ENCODE assay signal across 17 cellular contexts in the genomic region with DNA sequence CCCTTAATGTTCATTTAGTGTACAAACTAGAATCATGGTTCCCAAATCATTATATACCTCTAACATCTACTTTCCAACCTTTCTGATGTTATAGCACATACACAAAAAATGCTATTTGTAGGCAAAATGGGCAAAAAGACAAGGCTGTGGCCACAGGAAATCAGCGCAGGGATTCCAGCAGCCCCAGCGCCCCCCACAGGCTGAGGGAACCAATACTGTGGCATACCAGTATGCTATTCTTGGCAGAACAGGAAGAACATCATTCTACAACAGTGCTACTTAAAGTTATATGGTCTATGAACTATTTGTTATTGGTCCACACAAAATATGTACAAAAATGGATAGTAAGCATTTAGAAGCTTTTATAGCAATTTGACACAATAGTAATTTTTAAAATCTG. TPM values are rescaled to one million over a fixed set of nuclear protein-coding genes. Genes with fewer than 3 reads are reported as not detected.
A peak's percentile ranks its signal among the peaks of the same experiment; 100 is the strongest.
DNase-seq lines count a peak whose midpoint lies in the region; ATAC-seq, FAIRE-seq and TF ChIP-seq lines count a peak whose summit lies in the region.
"Had no signal": no experiment of that assay in that cellular context is flagged by ENCODE, and none has a peak within 500 bp of the region (broad histone marks: within the 10 kb centered on the region; RNA-seq: fewer than 3 reads in every experiment).

No MANE protein-coding gene starts in this region.

- WGBS in K562 (ENCODE audit: insufficient coverage, low coverage, missing lambda C conversion rate) = 8% methylated on average over 2 of the region's 2 CpGs

- no peak overlapping the region for H3K27ac ChIP-seq in K562 (ENCODE audit: extremely low read depth, low read depth, low read length)
- H3K27ac ChIP-seq: colonic mucosa, prostate gland had no signal

- CTCF ChIA-PET in K562 (lab: Yijun Ruan, JAX; ENCODE audit: low intra/inter-chr PET ratio) = interaction anchor here (0.5 kb wide), 1 partner anchor 49 kb away, joined by 3 read pairs; no protein-coding TSS in a partner anchor

- FAIRE-seq in K562 (lab: Jason Lieb, UNC) = no peak
- FAIRE-seq: GM12891, HTR-8/SVneo had no signal

- no peak for TF ChIP-seq POLR2A in NB4 (IDR thresholded peaks at IDR 0.05; ENCODE audit: extremely low read depth, insufficient read length)
- no peak for TF ChIP-seq POLR2A in K562 (conservative IDR thresholded peaks at IDR 0.05)

- no peaks in the 10 kb centered on the region for H3K27me3 ChIP-seq in K562 (ENCODE audit: control insufficient read depth in 2 of 2, insufficient read depth in 2 of 2, low read length in 2 of 2)
- H3K27me3 ChIP-seq: colonic mucosa had no signal

- ATAC-seq in K562 = peak; percentile 75
- ATAC-seq: left ventricle myocardium superior had no signal

- peak; percentile 27 for TF ChIP-seq CTCF in NB4 (IDR thresholded peaks at IDR 0.05; ENCODE audit: low read depth, low read length)
- peak; percentile 25 to 46 (median 32); a peak in 4 of 6 replicates for TF ChIP-seq CTCF in K562 (IDR thresholded peaks at IDR 0.05 in 2 of 3, conservative IDR thresholded peaks at IDR 0.05 in 1 of 3; ENCODE audit: insufficient read depth in 2 of 3, low read depth in 1 of 3, low read length in 3 of 3)
- TF ChIP-seq CTCF in retinal pigment epithelial cell (conservative IDR thresholded peaks at IDR 0.05; ENCODE audit: low read depth, low read length) = peak; percentile 11

- TF ChIP-seq RAD21 in K562 (CRISPR knock-in tag; conservative IDR thresholded peaks at IDR 0.05 in 1 of 2, IDR thresholded peaks at IDR 0.05 in 1 of 2) = no peak

- peaks cover 21% of the 10 kb centered on the region; the same call in 2 of the 3 replicates for H3K36me3 ChIP-seq in K562 (ENCODE audit: control insufficient read depth, insufficient read depth, low read length)
- H3K36me3 ChIP-seq: colonic mucosa, prostate gland had no signal

- no TSS peak for BruUV-seq in K562 (replicated peaks; lab: Mats Ljungman, UMichigan)

- no peak overlapping the region for H3K4me3 ChIP-seq in NB4 (ENCODE audit: low read depth, low read length)
- H3K4me3 ChIP-seq in K562 = no peak overlapping the region
- H3K4me3 ChIP-seq in retinal pigment epithelial cell (ENCODE audit: low read length) = no peak overlapping the region
- H3K4me3 ChIP-seq: colonic mucosa, prostate gland had no signal

- H3K79me2 ChIP-seq in K562 (ENCODE audit: control insufficient read depth, insufficient read depth, low read length) = no peaks in the 10 kb centered on the region

- no peaks in the 10 kb centered on the region; the same call in 1 of the 2 replicates for H4K20me1 ChIP-seq in K562 (replicated peaks; ENCODE audit: control insufficient read depth, insufficient read depth, low read length)

- DNase-seq in stimulated activated CD4-positive, alpha-beta T cell treated with anti-CD3 and anti-CD28 coated beads, Interleukin-4, amount 100 ng/mL, for 1 hour = peak; percentile 3
- DNase-seq in stimulated activated CD4-positive, alpha-beta T cell treated with anti-CD3 and anti-CD28 coated beads, Interleukin-15, amount 100 ng/mL, for 24 hours = no peak
- DNase-seq in NB4 (ENCODE audit: low read depth) (no peak), K562 (ENCODE audit: extremely low read depth in 1 of 4, low spot score in 3 of 4) (peak in 2 of 4 experiments; percentile 12 to 15), retinal pigment epithelial cell (ENCODE audit: low read depth) (no peak), cerebellum (ENCODE audit: low spot score) (no peak), COR-L47 (lab: John Stamatoyannopoulos, UW) (no peak), NCI-H524 (lab: John Stamatoyannopoulos, UW) (no peak)
- DNase-seq: amniotic stem cell, colonic mucosa, left ventricle myocardium superior, NCI-H1092, NCI-H2227 treated with DMSO at 0.1 percent for 48 hours, SW 1271 had no signal

- H3K9me3 ChIP-seq in K562 (replicated peaks; ENCODE audit: control insufficient read depth, insufficient read depth, low read depth, low read length) = no peaks in the 10 kb centered on the region
- H3K9me3 ChIP-seq: colonic mucosa, prostate gland had no signal

- no peak for TF ChIP-seq EP300 in K562 (IDR thresholded peaks at IDR 0.05; ENCODE audit: low read length)

- no peak overlapping the region for H2AFZ ChIP-seq in K562 (ENCODE audit: low read depth, low read length)

- in situ Hi-C loops in K562 (cut with MboI) = no loop called here

- H3K9ac ChIP-seq in K562 (ENCODE audit: insufficient read depth in 1 of 2, low read depth in 2 of 2, low read length in 2 of 2) = no peak overlapping the region

- no peaks in the 10 kb centered on the region; a peak in 1 of 5 replicates for H3K4me1 ChIP-seq in K562 (replicated peaks in 1 of 2; ENCODE audit: control insufficient read depth in 2 of 2, insufficient read depth in 2 of 2, low read length in 2 of 2)
- H3K4me1 ChIP-seq: colonic mucosa, prostate gland had no signal

- intact Hi-C loops in K562 (cut with micrococcal nuclease) = no loop called here

- H3K9me1 ChIP-seq in K562 (ENCODE audit: control insufficient read depth, insufficient read depth, low read length) = peaks cover 3% of the 10 kb centered on the region

- POLR2A ChIA-PET in K562 (lab: Yijun Ruan, JAX) = no interaction called here

- no peak overlapping the region for H3K4me2 ChIP-seq in K562 (ENCODE audit: insufficient read depth, low read length)

TF ChIP-seq in K562, 482 proteins besides CTCF, POLR2A, EP300 and RAD21:
- TF ChIP-seq, protein P1, sequence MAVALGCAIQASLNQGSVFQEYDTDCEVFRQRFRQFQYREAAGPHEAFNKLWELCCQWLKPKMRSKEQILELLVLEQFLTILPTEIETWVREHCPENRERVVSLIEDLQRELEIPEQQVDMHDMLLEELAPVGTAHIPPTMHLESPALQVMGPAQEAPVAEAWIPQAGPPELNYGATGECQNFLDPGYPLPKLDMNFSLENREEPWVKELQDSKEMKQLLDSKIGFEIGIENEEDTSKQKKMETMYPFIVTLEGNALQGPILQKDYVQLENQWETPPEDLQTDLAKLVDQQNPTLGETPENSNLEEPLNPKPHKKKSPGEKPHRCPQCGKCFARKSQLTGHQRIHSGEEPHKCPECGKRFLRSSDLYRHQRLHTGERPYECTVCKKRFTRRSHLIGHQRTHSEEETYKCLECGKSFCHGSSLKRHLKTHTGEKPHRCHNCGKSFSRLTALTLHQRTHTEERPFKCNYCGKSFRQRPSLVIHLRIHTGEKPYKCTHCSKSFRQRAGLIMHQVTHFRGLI (CRISPR knock-in tag; IDR thresholded peaks at IDR 0.05) = no peak
- TF ChIP-seq, protein P2, sequence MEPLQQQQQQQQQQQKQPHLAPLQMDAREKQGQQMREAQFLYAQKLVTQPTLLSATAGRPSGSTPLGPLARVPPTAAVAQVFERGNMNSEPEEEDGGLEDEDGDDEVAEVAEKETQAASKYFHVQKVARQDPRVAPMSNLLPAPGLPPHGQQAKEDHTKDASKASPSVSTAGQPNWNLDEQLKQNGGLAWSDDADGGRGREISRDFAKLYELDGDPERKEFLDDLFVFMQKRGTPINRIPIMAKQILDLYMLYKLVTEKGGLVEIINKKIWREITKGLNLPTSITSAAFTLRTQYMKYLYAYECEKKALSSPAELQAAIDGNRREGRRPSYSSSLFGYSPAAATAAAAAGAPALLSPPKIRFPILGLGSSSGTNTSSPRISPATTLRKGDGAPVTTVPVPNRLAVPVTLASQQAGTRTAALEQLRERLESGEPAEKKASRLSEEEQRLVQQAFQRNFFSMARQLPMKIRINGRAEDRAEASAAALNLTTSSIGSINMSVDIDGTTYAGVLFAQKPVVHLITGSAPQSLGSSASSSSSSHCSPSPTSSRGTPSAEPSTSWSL (CRISPR knock-in tag; IDR thresholded peaks at IDR 0.05; ENCODE audit: borderline replicate concordance) = no peak
- TF ChIP-seq DDX20 (tag; IDR thresholded peaks at IDR 0.05; ENCODE audit: low read depth) = no peak

RNA-seq across cellular contexts. Expression of a gene that starts 25.3 kb away (rescaled TPM):
- 19.0 and 20.6 TPM in 2 replicates for total RNA-seq in K562 (2011; cell fraction: chromatin; rRNA removed; ENCODE audit: low replicate concordance)
- total RNA-seq in K562 (2011; cell fraction: nucleolus; rRNA removed) = 15.7 and 16.5 TPM in 2 replicates
- total RNA-seq in K562 (2011; cell fraction: nucleoplasm; rRNA removed) = 16.4 and 17.2 TPM in 2 replicates
- 70.0 and 71.9 TPM in 2 replicates for total RNA-seq in K562 (2014; rRNA removed)
- 71.8 and 74.7 TPM in 2 replicates for total RNA-seq in K562 (2014; rRNA removed; fragmentation: Illumina TruSeq; extraction: Trizol)
- 73.7 and 74.6 TPM in 2 replicates for total RNA-seq in K562 (2015; rRNA removed; fragmentation: Illumina TruSeq; extraction: Trizol)
- 40.3 and 40.7 TPM in 2 replicates for total RNA-seq in K562 (2021)
- 20.8 and 28.0 TPM in 2 replicates for polyA plus RNA-seq in K562 (2011; rRNA removed)
- polyA plus RNA-seq in K562 (2011; cell fraction: cytosol; rRNA removed) = 14.3 and 21.8 TPM in 2 replicates
- 11.0 and 12.4 TPM in 2 replicates for polyA plus RNA-seq in K562 (2011; cell fraction: nucleus; rRNA removed)
- 28.8 and 42.9 TPM in 2 replicates for polyA plus RNA-seq in K562 (2012)
- polyA plus RNA-seq in K562 (2014; fragmentation: Illumina TruSeq; extraction: Trizol) = 48.5 and 54.5 TPM in 2 replicates
- 10 to 100 TPM; 15.0 to 22.5 TPM for polyA plus RNA-seq in K562 (2014; fragmentation: Nextera tagmentation; extraction: Ambion mirVana)
- polyA plus RNA-seq in K562 (2014; rRNA removed) = 37.7 and 45.5 TPM in 2 replicates
- 68.3 and 71.4 TPM in 2 replicates for polyA minus RNA-seq in K562 (2011; rRNA and poly(A)+ RNA removed)
- polyA minus RNA-seq in K562 (2011; cell fraction: cytosol; rRNA and poly(A)+ RNA removed) = 22.2 and 25.8 TPM in 2 replicates
- polyA minus RNA-seq in K562 (2011; cell fraction: nucleus; rRNA and poly(A)+ RNA removed) = 7.7 and 12.0 TPM in 2 replicates
- 27.9 TPM for total RNA-seq in cerebellum

RNA-seq across cellular contexts. Expression of a gene that starts 34.5 kb away (rescaled TPM):
- total RNA-seq in K562 (2011; cell fraction: chromatin; rRNA removed; ENCODE audit: low replicate concordance) = 39.3 and 70.1 TPM in 2 replicates
- total RNA-seq in K562 (2011; cell fraction: nucleolus; rRNA removed) = 23.3 and 40.1 TPM in 2 replicates
- total RNA-seq in K562 (2011; cell fraction: nucleoplasm; rRNA removed) = 53.6 and 74.2 TPM in 2 replicates
- total RNA-seq in K562 (2014; rRNA removed) = 21.6 and 24.5 TPM in 2 replicates
- total RNA-seq in K562 (2014; rRNA removed; fragmentation: Illumina TruSeq; extraction: Trizol) = 41.3 and 44.5 TPM in 2 replicates
- total RNA-seq in K562 (2015; rRNA removed; fragmentation: Illumina TruSeq; extraction: Trizol) = 46.9 and 47.8 TPM in 2 replicates
- total RNA-seq in K562 (2021) = 48.7 and 52.6 TPM in 2 replicates
- 51.4 and 75.4 TPM in 2 replicates for polyA plus RNA-seq in K562 (2011; rRNA removed)
- polyA plus RNA-seq in K562 (2011; cell fraction: cytosol; rRNA removed) = 42.5 and 43.2 TPM in 2 replicates
- polyA plus RNA-seq in K562 (2011; cell fraction: nucleus; rRNA removed) = 46.8 and 61.7 TPM in 2 replicates
- polyA plus RNA-seq in K562 (2012) = 47.9 and 70.3 TPM in 2 replicates
- polyA plus RNA-seq in K562 (2014; fragmentation: Illumina TruSeq; extraction: Trizol) = 80.0 and 87.6 TPM in 2 replicates
- polyA plus RNA-seq in K562 (2014; fragmentation: Nextera tagmentation; extraction: Ambion mirVana) = 10 to 100 TPM; 23.8 to 34.0 TPM
- 54.9 and 82.9 TPM in 2 replicates for polyA plus RNA-seq in K562 (2014; rRNA removed)
- polyA minus RNA-seq in K562 (2011; rRNA and poly(A)+ RNA removed) = 25.4 and 28.5 TPM in 2 replicates
- polyA minus RNA-seq in K562 (2011; cell fraction: cytosol; rRNA and poly(A)+ RNA removed) = 26.7 and 34.5 TPM in 2 replicates
- polyA minus RNA-seq in K562 (2011; cell fraction: nucleus; rRNA and poly(A)+ RNA removed) = 18.2 and 28.0 TPM in 2 replicates
- 34.1 TPM for total RNA-seq in cerebellum
